ENCODE assay signal across 1 cellular context in genomic region chr2:216350214-216350789, GRCh38.
TF ChIP-seq lines count a peak whose summit lies in the region.

No MANE protein-coding gene starts in this region.

TF ChIP-seq in HepG2, 621 proteins besides CTCF, POLR2A, EP300 and RAD21:
- TF ChIP-seq, protein P1, sequence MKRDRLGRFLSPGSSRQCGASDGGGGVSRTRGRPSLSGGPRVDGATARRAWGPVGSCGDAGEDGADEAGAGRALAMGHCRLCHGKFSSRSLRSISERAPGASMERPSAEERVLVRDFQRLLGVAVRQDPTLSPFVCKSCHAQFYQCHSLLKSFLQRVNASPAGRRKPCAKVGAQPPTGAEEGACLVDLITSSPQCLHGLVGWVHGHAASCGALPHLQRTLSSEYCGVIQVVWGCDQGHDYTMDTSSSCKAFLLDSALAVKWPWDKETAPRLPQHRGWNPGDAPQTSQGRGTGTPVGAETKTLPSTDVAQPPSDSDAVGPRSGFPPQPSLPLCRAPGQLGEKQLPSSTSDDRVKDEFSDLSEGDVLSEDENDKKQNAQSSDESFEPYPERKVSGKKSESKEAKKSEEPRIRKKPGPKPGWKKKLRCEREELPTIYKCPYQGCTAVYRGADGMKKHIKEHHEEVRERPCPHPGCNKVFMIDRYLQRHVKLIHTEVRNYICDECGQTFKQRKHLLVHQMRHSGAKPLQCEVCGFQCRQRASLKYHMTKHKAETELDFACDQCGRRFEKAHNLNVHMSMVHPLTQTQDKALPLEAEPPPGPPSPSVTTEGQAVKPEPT (CRISPR knock-in tag; IDR thresholded peaks at IDR 0.05; ENCODE audit: low read depth), result no peak
- TF ChIP-seq SRSF1 (optimal IDR thresholded peaks at IDR 0.05; ENCODE audit: low read depth, low read length), result no peak
